Comparison of ENCODE assay signal across 17 cellular contexts in genomic region chr1:168050880-168051279, GRCh38.
DNase-seq lines count a peak whose midpoint lies in the region; ATAC-seq and TF ChIP-seq lines count a peak whose summit lies in the region.
"Had no signal": no experiment of that assay in that cellular context is flagged by ENCODE, and none has a peak within 500 bp of the region (broad histone marks: within the 10 kb centered on the region; RNA-seq: fewer than 3 reads in every experiment).

No MANE protein-coding gene starts in this region.

- H3K4me3 ChIP-seq in right cardiac atrium (ENCODE audit: low read length) = no peak overlapping the region
- no peak overlapping the region for H3K4me3 ChIP-seq in right atrium auricular region
- H3K4me3 ChIP-seq in psoas muscle = no peak overlapping the region
- H3K4me3 ChIP-seq in aorta (ENCODE audit: low read length in 2 of 2) = no peak overlapping the region
- H3K4me3 ChIP-seq: BLaER1, GM23338 had no signal

- peaks cover 2% of the 10 kb centered on the region for H3K36me3 Mint-ChIP-seq in activated CD4-positive, alpha-beta memory T cell treated with anti-CD3 and anti-CD28 coated beads, Interleukin-2, amount 10 ng/mL, durations not matched to agents 7 days and 5 days (ENCODE audit: low read depth)

- H3K27ac Mint-ChIP-seq in activated CD4-positive, alpha-beta memory T cell treated with anti-CD3 and anti-CD28 coated beads, Interleukin-2, amount 10 ng/mL, durations not matched to agents 7 days and 5 days = no peak overlapping the region
- H3K27ac Mint-ChIP-seq: CD14-positive monocyte had no signal

- no peaks in the 10 kb centered on the region for H3K4me1 Mint-ChIP-seq in activated CD4-positive, alpha-beta memory T cell treated with anti-CD3 and anti-CD28 coated beads, Interleukin-2, amount 10 ng/mL, durations not matched to agents 7 days and 5 days
- H3K4me1 Mint-ChIP-seq: GM23338 had no signal

- ATAC-seq in Right ventricle myocardium inferior (peak; percentile 51), right cardiac atrium (no peak), left ventricle myocardium superior (peak; percentile 53), psoas muscle (peak in 2 of 4 donors; percentile 38 to 47), HG02885 (IDR thresholded peaks at IDR 0.05; ENCODE audit: poor library complexity, unreplicated experiment) (no peak), aorta (ENCODE audit: low FRiP score) (no peak)
- ATAC-seq: GM23338 had no signal

- TF ChIP-seq CTCF in right atrium auricular region (IDR thresholded peaks at IDR 0.05) (no peak), psoas muscle (IDR thresholded peaks at IDR 0.05) (no peak)

- H3K4me3 Mint-ChIP-seq in activated CD4-positive, alpha-beta memory T cell treated with anti-CD3 and anti-CD28 coated beads, Interleukin-2, amount 10 ng/mL, durations not matched to agents 7 days and 5 days = no peak overlapping the region
- H3K4me3 Mint-ChIP-seq: CD14-positive monocyte; CD4-positive, alpha-beta memory T cell; GM23338 had no signal

- H3K36me3 ChIP-seq in right atrium auricular region = no peaks in the 10 kb centered on the region
- H3K36me3 ChIP-seq in psoas muscle (ENCODE audit: insufficient read depth in 1 of 2, low read depth in 1 of 2) = peaks cover 0 to 29% of the 10 kb centered on the region in 2 donors
- no peaks in the 10 kb centered on the region for H3K36me3 ChIP-seq in aorta (ENCODE audit: control insufficient read depth in 1 of 2, insufficient read depth in 2 of 2, low read length in 1 of 2)

- H3K9me3 ChIP-seq in right cardiac atrium (ENCODE audit: control insufficient read depth, low read length) (no peaks in the 10 kb centered on the region), right atrium auricular region (no peaks in the 10 kb centered on the region), psoas muscle (no peaks in the 10 kb centered on the region), aorta (ENCODE audit: control insufficient read depth, low read length) (no peaks in the 10 kb centered on the region)
- H3K9me3 ChIP-seq: BLaER1 had no signal

- H3K27me3 Mint-ChIP-seq in activated CD4-positive, alpha-beta memory T cell treated with anti-CD3 and anti-CD28 coated beads, Interleukin-2, amount 10 ng/mL, durations not matched to agents 7 days and 5 days = no peaks in the 10 kb centered on the region
- H3K27me3 Mint-ChIP-seq: CD4-positive, alpha-beta memory T cell had no signal

- WGBS in right cardiac atrium = 60% methylated on average over 1 of the region's 1 CpG
- WGBS in psoas muscle, 3 donors = 21 to 30% (median 25%) methylated on average over 1 of the region's 1 CpG
- WGBS in aorta, 2 donors = 13 to 18% methylated on average over 1 of the region's 1 CpG

- POLR2A ChIA-PET in activated CD4-positive, alpha-beta memory T cell treated with anti-CD3 and anti-CD28 coated beads, Interleukin-2, amount 10 ng/mL, durations not matched to agents 7 days and 5 days (lab: Charles Lee) = no interaction called here

- intact Hi-C loops in Right ventricle myocardium inferior (cut with DNase I) (no loop called here), right cardiac atrium (cut with DNase I) (no loop called here), left ventricle myocardium superior (cut with micrococcal nuclease) (no loop called here), psoas muscle (cut with DNase I) (loop anchor here in 1 of 2 donors (5.0 kb wide), 1 partner anchor 114 kb away; the partner anchor contains the start of genes DCAF6 and MPC2), aorta (cut with DNase I) (no loop called here)

- DNase-seq in Right ventricle myocardium inferior (ENCODE audit: missing footprints) (no peak), right cardiac atrium (no peak), left ventricle myocardium superior (no peak), right atrium auricular region (ENCODE audit: low spot score) (no peak), psoas muscle (no peak), aorta (no peak)
- DNase-seq in activated CD4-positive, alpha-beta memory T cell treated with anti-CD3 and anti-CD28 coated beads, Interleukin-2, amount 10 ng/mL, durations not matched to agents 7 days and 5 days = no peak
- DNase-seq: 8988T; CD4-positive, alpha-beta memory T cell; DMS153; GF-D8; HCEC 1CT had no signal

- peaks cover 2% of the 10 kb centered on the region for H3K9me3 Mint-ChIP-seq in activated CD4-positive, alpha-beta memory T cell treated with anti-CD3 and anti-CD28 coated beads, Interleukin-2, amount 10 ng/mL, durations not matched to agents 7 days and 5 days

- H3K4me1 ChIP-seq in right cardiac atrium (ENCODE audit: control insufficient read depth, insufficient read depth, low read length) = no peaks in the 10 kb centered on the region
- peaks cover 0 to 16% of the 10 kb centered on the region in 2 donors for H3K4me1 ChIP-seq in right atrium auricular region
- peaks cover 42% of the 10 kb centered on the region for H3K4me1 ChIP-seq in psoas muscle
- H3K4me1 ChIP-seq in aorta (ENCODE audit: control insufficient read depth in 1 of 2, insufficient read depth in 2 of 2, low read length in 2 of 2) = no peaks in the 10 kb centered on the region

- CTCF ChIA-PET in activated CD4-positive, alpha-beta memory T cell treated with anti-CD3 and anti-CD28 coated beads, Interleukin-2, amount 10 ng/mL, durations not matched to agents 7 days and 5 days (lab: Charles Lee) = interaction anchor here (1.7 kb wide), 1 partner anchor 31 kb away, joined by 6 read pairs; no protein-coding TSS in a partner anchor

- H3K27ac ChIP-seq in right cardiac atrium (ENCODE audit: low read length) (no peak overlapping the region), right atrium auricular region (no peak overlapping the region), psoas muscle (peak overlapping the region; percentile 67), aorta (ENCODE audit: low read depth in 1 of 2, low read length in 2 of 2) (no peak overlapping the region)
- H3K27ac ChIP-seq: BLaER1, HL-60 had no signal

- H3K27me3 ChIP-seq in right cardiac atrium (ENCODE audit: control insufficient read depth, insufficient read depth) = no peaks in the 10 kb centered on the region
- H3K27me3 ChIP-seq in right atrium auricular region = no peaks in the 10 kb centered on the region
- no peaks in the 10 kb centered on the region for H3K27me3 ChIP-seq in psoas muscle (ENCODE audit: insufficient read depth in 3 of 3, low read length in 2 of 3)
- H3K27me3 ChIP-seq in aorta (ENCODE audit: control insufficient read depth in 1 of 2, insufficient read depth in 2 of 2, low read length in 1 of 2) = no peaks in the 10 kb centered on the region
- H3K27me3 ChIP-seq: BLaER1 had no signal

Comparison
In these comparisons a context has a peak if more than half of its experiments do, and no peak if none do; other contexts are left out.
1. ATAC-seq: peak in Right ventricle myocardium inferior (single experiment) and left ventricle myocardium superior (single experiment); none in right cardiac atrium (0 of 2), HG02885 (single experiment) and aorta (single experiment).